Comparison of ENCODE assay signal across 8 cellular contexts in the genomic region with DNA sequence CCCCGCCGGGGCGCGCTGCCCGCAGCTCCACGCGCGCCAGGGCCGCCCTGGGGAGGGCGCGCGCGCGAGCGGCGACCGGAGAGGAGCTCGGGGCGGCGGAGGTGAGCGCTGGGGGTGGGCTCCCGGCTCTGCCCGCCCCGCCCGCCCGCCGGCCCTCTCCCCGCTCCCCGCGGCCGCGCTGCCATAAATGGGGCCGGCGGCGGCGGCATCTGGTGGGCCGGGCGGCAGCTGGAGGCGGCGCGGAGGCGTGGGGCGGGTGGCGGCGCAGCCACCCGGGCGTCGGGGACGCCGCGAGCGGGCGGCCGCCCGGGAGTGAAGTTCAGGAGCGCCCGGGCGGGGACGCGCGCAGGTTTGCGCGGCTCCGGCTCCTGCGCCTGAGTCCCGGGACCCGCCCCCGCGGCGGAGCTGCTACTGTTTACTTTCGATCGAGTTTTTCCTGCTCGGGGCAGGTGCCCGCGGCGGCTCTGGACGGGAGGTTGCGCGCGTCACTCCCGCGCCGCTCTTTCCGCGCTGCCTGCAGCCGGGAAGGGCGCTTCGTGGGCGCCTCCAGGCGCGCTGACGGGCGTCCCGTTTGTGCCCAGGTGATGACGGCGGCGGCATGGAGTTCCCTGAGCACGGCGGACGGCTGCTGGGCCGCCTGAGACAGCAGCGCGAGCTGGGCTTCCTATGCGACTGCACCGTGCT. TPM values are rescaled to one million over a fixed set of nuclear protein-coding genes. Genes with fewer than 3 reads are reported as not detected.
DNase-seq lines count a peak whose midpoint lies in the region; TF ChIP-seq lines count a peak whose summit lies in the region.

A gene (plus strand): TSS at position 502 of the 684 bp plus-strand sequence. CDS start 97 bp downstream, at position 599.

- H3K36me3 Mint-ChIP-seq in nephron (ENCODE audit: low read depth), result no peaks in the 10 kb centered on the region

- peak within 1 kb of the TSS; percentile 83 to 89 (median 88) for H3K4me3 Mint-ChIP-seq in nephron

- POLR2A ChIA-PET in HEK293T (lab: Yijun Ruan, JAX), result interaction anchor here (0.9 to 1.6 kb wide), 3 partner anchors 13 to 50 kb away, joined by 3 to 5 read pairs (median 4); a partner anchor contains a TSS

- peak in 1 of 2 donors; percentile 64 for TF ChIP-seq POLR2A in thyroid gland (IDR thresholded peaks at IDR 0.05)

- H3K27me3 ChIP-seq in esophagus (ENCODE audit: control insufficient read depth in 1 of 2, insufficient read depth in 2 of 2, low read length in 2 of 2) (no peaks in the 10 kb centered on the region), thyroid gland (no peaks in the 10 kb centered on the region)

- H3K27ac Mint-ChIP-seq in nephron, result peak within 1 kb of the TSS; percentile 50 to 91 (median 76)

- H3K27me3 Mint-ChIP-seq in nephron (ENCODE audit: low read depth), result peaks cover 18% of the 10 kb centered on the region

- H3K4me1 ChIP-seq in esophagus (ENCODE audit: control insufficient read depth in 2 of 2, insufficient read depth in 2 of 2, low read length in 1 of 2) (peaks cover 8 to 30% of the 10 kb centered on the region in 2 donors), thyroid gland (peaks cover 48 to 62% of the 10 kb centered on the region in 2 donors)

- TF ChIP-seq CTCF in GM10266 (IDR thresholded peaks at IDR 0.05; ENCODE audit: control insufficient read depth, insufficient read depth, low read depth, missing control alignments), result no peak
- no peak for TF ChIP-seq CTCF in nephron (IDR thresholded peaks at IDR 0.05; ENCODE audit: unreplicated experiment in 3 of 3)
- TF ChIP-seq CTCF in thyroid gland (IDR thresholded peaks at IDR 0.05), result no peak

- H3K36me3 ChIP-seq in esophagus (ENCODE audit: control insufficient read depth in 2 of 2, insufficient read depth in 2 of 2, low read length in 1 of 2) (peaks cover 0 to 6% of the 10 kb centered on the region in 2 donors), thyroid gland (no peaks in the 10 kb centered on the region)

- CTCF ChIA-PET in HEK293T (lab: Yijun Ruan, JAX), result interaction anchor here (0.6 to 1.0 kb wide), 2 partner anchors 26 to 1026 kb away, joined by 3 read pairs; no protein-coding TSS in a partner anchor

- peaks cover 15% of the 10 kb centered on the region for H3K4me1 Mint-ChIP-seq in nephron

- WGBS in esophagus, 2 donors, result 0% methylated on average over 53 to 105 of the region's 105 CpGs
- 6% methylated on average over 7 of the region's 105 CpGs; no CpG with 5 or more reads in 1 of the 2 donors for WGBS in thyroid gland, 2 donors

- peak within 1 kb of the TSS; percentile 85 to 94 for H3K27ac ChIP-seq in esophagus (ENCODE audit: low read depth in 2 of 2, low read length in 1 of 2)
- peak within 1 kb of the TSS; percentile 98 to 100 (median 98) for H3K27ac ChIP-seq in thyroid gland

- intact Hi-C loops in thyroid gland (cut with DNase I), result no loop called here

- DNase-seq in GM10266 (ENCODE audit: extremely low spot score) (peak; percentile 82), HEK293T (ENCODE audit: extremely low spot score) (peak; percentile 55), NCI-H510A (lab: John Stamatoyannopoulos, UW) (peak; percentile 82), activated T-cell treated with anti-CD3 and anti-CD28 coated beads for 24 hours (ENCODE audit: low read depth) (peak; percentile 44), thyroid gland (peak; percentile 89 to 91), NCI-H446 treated with DMSO at 0.1 percent for 48 hours (lab: John Stamatoyannopoulos, UW) (no peak)

- no peaks in the 10 kb centered on the region for H3K9me3 ChIP-seq in esophagus (ENCODE audit: control insufficient read depth in 2 of 2, insufficient read depth in 1 of 2, low read depth in 1 of 2, low read length in 1 of 2)
- H3K9me3 ChIP-seq in thyroid gland, result no peaks in the 10 kb centered on the region

- no peaks in the 10 kb centered on the region for H3K9me3 Mint-ChIP-seq in nephron

- H3K4me3 ChIP-seq in esophagus (ENCODE audit: low read depth in 1 of 2, low read length in 2 of 2) (peak within 1 kb of the TSS; percentile 67 to 69), thyroid gland (replicated peaks in 1 of 3) (peak within 1 kb of the TSS; percentile 33 to 55 (median 52))

TF ChIP-seq in HEK293T, 16 proteins besides CTCF, POLR2A, EP300 and RAD21:
- TF ChIP-seq BHLHE40 (IDR thresholded peaks at IDR 0.05; ENCODE audit: borderline replicate concordance) (no peak), ARNT (IDR thresholded peaks at IDR 0.05) (no peak), FOXK2 (IDR thresholded peaks at IDR 0.05) (no peak), ELF4 (IDR thresholded peaks at IDR 0.05) (no peak), SUZ12 (IDR thresholded peaks at IDR 0.05) (no peak), HDGF (IDR thresholded peaks at IDR 0.05; ENCODE audit: borderline replicate concordance) (no peak), LEF1 (IDR thresholded peaks at IDR 0.05; ENCODE audit: borderline replicate concordance) (no peak), L3MBTL2 (conservative IDR thresholded peaks at IDR 0.05) (no peak), TARDBP (IDR thresholded peaks at IDR 0.05) (no peak), FOXM1 (IDR thresholded peaks at IDR 0.05; ENCODE audit: borderline replicate concordance) (no peak), FOXA1 (IDR thresholded peaks at IDR 0.05) (no peak), NFRKB (IDR thresholded peaks at IDR 0.05) (no peak), ZNF384 (IDR thresholded peaks at IDR 0.05) (no peak), SP1 (IDR thresholded peaks at IDR 0.05) (no peak), CTBP1 (IDR thresholded peaks at IDR 0.05; ENCODE audit: borderline replicate concordance) (no peak)
- TF ChIP-seq, protein P1, sequence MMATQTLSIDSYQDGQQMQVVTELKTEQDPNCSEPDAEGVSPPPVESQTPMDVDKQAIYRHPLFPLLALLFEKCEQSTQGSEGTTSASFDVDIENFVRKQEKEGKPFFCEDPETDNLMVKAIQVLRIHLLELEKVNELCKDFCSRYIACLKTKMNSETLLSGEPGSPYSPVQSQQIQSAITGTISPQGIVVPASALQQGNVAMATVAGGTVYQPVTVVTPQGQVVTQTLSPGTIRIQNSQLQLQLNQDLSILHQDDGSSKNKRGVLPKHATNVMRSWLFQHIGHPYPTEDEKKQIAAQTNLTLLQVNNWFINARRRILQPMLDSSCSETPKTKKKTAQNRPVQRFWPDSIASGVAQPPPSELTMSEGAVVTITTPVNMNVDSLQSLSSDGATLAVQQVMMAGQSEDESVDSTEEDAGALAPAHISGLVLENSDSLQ (IDR thresholded peaks at IDR 0.05), result no peak

RNA-seq across cellular contexts. Expression of the gene that starts here (rescaled TPM):
- polyA plus RNA-seq in esophagus, result 1 to 10 TPM; 5.0 TPM
- 10 to 100 TPM; 12.9 to 29.4 (median 16.8) TPM for total RNA-seq in thyroid gland
